34 cellular contexts compared by ENCODE assay signal in genomic region chr5:37945446-37945845, GRCh38.
"Had no signal": no experiment of that assay in that cellular context is flagged by ENCODE, and none has a peak within 500 bp of the region (broad histone marks: within the 10 kb centered on the region; RNA-seq: fewer than 3 reads in every experiment).

No MANE protein-coding gene starts in this region.

- H3K27ac ChIP-seq: KMS-11 had no signal

- DNase-seq: Karpas-422, Kasumi-1, MG63, MM.1S, MV-4-11, NCI-H1048, NCI-H1092, NCI-H1092 treated with DMSO at 0.1 percent for 48 hours, NCI-H1105, NCI-H1105 treated with DMSO at 0.1 percent for 48 hours, NCI-H1417, NCI-H1417 treated with DMSO at 0.1 percent for 48 hours, NCI-H1436, NCI-H1436 treated with DMSO at 0.1 percent for 48 hours, NCI-H146, NCI-H1694, NCI-H1694 treated with DMSO at 0.1 percent for 48 hours, NCI-H187, NCI-H187 treated with DMSO at 0.1 percent for 48 hours, NCI-H1930, NCI-H2029, NCI-H2029 treated with DMSO at 0.1 percent for 48 hours, NCI-H2081, NCI-H2081 treated with DMSO at 0.1 percent for 48 hours, NCI-H2107, NCI-H2171, NCI-H2171 treated with DMSO at 0.1 percent for 48 hours, NCI-H2227 treated with DMSO at 0.1 percent for 48 hours, NCI-H226, NCI-H345, NCI-H446, NCI-H446 treated with DMSO at 0.1 percent for 48 hours, NCI-H510A had no signal

- H3K4me3 ChIP-seq: MG63 had no signal

- H3K9me3 ChIP-seq: MG63 had no signal

- H3K36me3 ChIP-seq: MG63 had no signal

- H3K27me3 ChIP-seq: MG63 had no signal
